Comparison of ENCODE assay signal across 8 cellular contexts in the genomic region with DNA sequence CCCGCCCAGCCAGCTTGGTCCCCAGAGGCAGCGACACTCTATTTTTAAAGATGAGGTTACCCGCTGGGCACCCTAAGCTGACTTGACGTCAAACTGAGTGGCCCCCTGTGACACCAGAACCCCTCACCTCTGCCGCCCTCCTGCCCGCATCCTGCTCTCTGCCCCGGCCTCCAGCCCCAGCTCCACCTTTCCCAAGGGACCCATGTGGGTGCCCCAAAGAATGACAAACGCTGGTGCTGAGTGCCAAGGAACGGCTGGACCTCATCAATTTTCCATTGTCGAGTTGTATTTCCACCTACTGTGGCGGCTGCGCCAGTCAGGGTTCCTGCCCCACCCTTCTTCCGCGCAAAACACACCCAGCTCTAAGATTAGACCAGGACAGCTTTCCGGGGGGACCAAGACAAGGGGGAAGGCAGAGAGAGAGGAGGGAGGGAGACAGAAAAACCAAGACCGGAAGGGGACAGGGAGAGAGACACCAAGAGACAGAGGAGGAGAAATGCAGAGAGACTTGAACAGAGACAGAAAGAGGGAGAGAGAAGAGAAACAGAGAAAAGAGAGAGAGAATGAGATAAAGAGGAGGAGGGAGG. TPM values are rescaled to one million over a fixed set of nuclear protein-coding genes. Genes with fewer than 3 reads are reported as not detected.
DNase-seq lines count a peak whose midpoint lies in the region; ATAC-seq and TF ChIP-seq lines count a peak whose summit lies in the region.

No MANE protein-coding gene starts in this region.

- ATAC-seq in activated CD8-positive, alpha-beta T cell treated with anti-CD3 and anti-CD28 coated beads, Interleukin-2, amount 10 ng/mL, durations not matched to agents 7 days and 5 days = peak; percentile 7
- ATAC-seq in GM18505 (IDR thresholded peaks at IDR 0.05; ENCODE audit: unreplicated experiment) (no peak), GM21576 (IDR thresholded peaks at IDR 0.05; ENCODE audit: unreplicated experiment) (no peak)

- H3K27ac Mint-ChIP-seq in activated CD8-positive, alpha-beta T cell treated with anti-CD3 and anti-CD28 coated beads, Interleukin-2, amount 10 ng/mL, durations not matched to agents 7 days and 5 days = peak overlapping the region; percentile 95

- peaks cover 0 to 2% of the 10 kb centered on the region in 2 donors for H3K27me3 ChIP-seq in stomach smooth muscle (ENCODE audit: control insufficient read depth in 1 of 2, insufficient read depth in 2 of 2, low read length in 2 of 2)

- H3K4me3 ChIP-seq in stomach smooth muscle (ENCODE audit: low read length in 2 of 2) = peak overlapping the region; percentile 63 to 71

- no peaks in the 10 kb centered on the region for H3K4me1 ChIP-seq in stomach smooth muscle (ENCODE audit: control insufficient read depth, insufficient read depth, low read length)

- no peaks in the 10 kb centered on the region for H3K9me3 ChIP-seq in stomach smooth muscle (ENCODE audit: control insufficient read depth in 2 of 2, low read length in 2 of 2)

- peaks cover 52% of the 10 kb centered on the region for H3K36me3 Mint-ChIP-seq in activated CD8-positive, alpha-beta T cell treated with anti-CD3 and anti-CD28 coated beads, Interleukin-2, amount 10 ng/mL, durations not matched to agents 7 days and 5 days (ENCODE audit: low read depth)

- H3K4me3 Mint-ChIP-seq in activated CD8-positive, alpha-beta T cell treated with anti-CD3 and anti-CD28 coated beads, Interleukin-2, amount 10 ng/mL, durations not matched to agents 7 days and 5 days = peak overlapping the region; percentile 92

- H3K9me3 Mint-ChIP-seq in activated CD8-positive, alpha-beta T cell treated with anti-CD3 and anti-CD28 coated beads, Interleukin-2, amount 10 ng/mL, durations not matched to agents 7 days and 5 days (ENCODE audit: insufficient read depth) = no peaks in the 10 kb centered on the region

- POLR2A ChIA-PET in activated CD8-positive, alpha-beta T cell treated with anti-CD3 and anti-CD28 coated beads, Interleukin-2, amount 10 ng/mL, durations not matched to agents 7 days and 5 days (lab: Charles Lee) = interaction anchor here (0.5 to 2.0 kb wide), 6 partner anchors 11 to 103 kb away, joined by 3 to 11 read pairs (median 4); no protein-coding TSS in a partner anchor

- H3K9ac ChIP-seq in stomach smooth muscle (ENCODE audit: low read length in 2 of 2) = peak overlapping the region in 1 of 2 donors; percentile 32

- CTCF ChIA-PET in activated CD8-positive, alpha-beta T cell treated with anti-CD3 and anti-CD28 coated beads, Interleukin-2, amount 10 ng/mL, durations not matched to agents 7 days and 5 days (lab: Charles Lee) = interaction anchor here (0.8 to 1.8 kb wide), 4 partner anchors 9 to 100 kb away, joined by 3 to 10 read pairs (median 4); no protein-coding TSS in a partner anchor

- DNase-seq in activated effector memory CD4-positive, alpha-beta T cell treated with anti-CD3 and anti-CD28 coated beads, Interleukin-2, amount 50 U/mL, for 16 hours = peak; percentile 69
- no peak for DNase-seq in activated effector memory CD4-positive, alpha-beta T cell treated with Interleukin-2 at 50 U/mL for 16 hours
- peak; percentile 30 for DNase-seq in activated CD8-positive, alpha-beta T cell treated with anti-CD3 and anti-CD28 coated beads, Interleukin-2, amount 10 ng/mL, durations not matched to agents 7 days and 5 days
- peak; percentile 26 for DNase-seq in hepatic stellate cell (ENCODE audit: low spot score)
- DNase-seq in glomerular visceral epithelial cell (ENCODE audit: extremely low spot score) = no peak

- H3K4me1 Mint-ChIP-seq in activated CD8-positive, alpha-beta T cell treated with anti-CD3 and anti-CD28 coated beads, Interleukin-2, amount 10 ng/mL, durations not matched to agents 7 days and 5 days (ENCODE audit: low read depth) = peaks cover 43% of the 10 kb centered on the region

- no peaks in the 10 kb centered on the region for H3K36me3 ChIP-seq in stomach smooth muscle (ENCODE audit: control insufficient read depth in 2 of 2, insufficient read depth in 2 of 2, low read length in 2 of 2)

- no peak overlapping the region for H3K27ac ChIP-seq in stomach smooth muscle (ENCODE audit: low read length)

- no peak for TF ChIP-seq POLR2A in GM18505 (IDR thresholded peaks at IDR 0.05; ENCODE audit: borderline replicate concordance, extremely low read depth, insufficient read depth, insufficient read length)

- no peaks in the 10 kb centered on the region for H3K27me3 Mint-ChIP-seq in activated CD8-positive, alpha-beta T cell treated with anti-CD3 and anti-CD28 coated beads, Interleukin-2, amount 10 ng/mL, durations not matched to agents 7 days and 5 days (ENCODE audit: low read depth)

RNA-seq across cellular contexts. Expression of gene PRKX, which starts 2.0 kb away (rescaled TPM):
- 100 to 1,000 TPM; 123 TPM for total RNA-seq in activated CD8-positive, alpha-beta T cell treated with anti-CD3 and anti-CD28 coated beads, Interleukin-2, amount 10 ng/mL, durations not matched to agents 7 days and 5 days

Comparison
In these comparisons a context has a peak if more than half of its experiments do, and no peak if none do; other contexts are left out.
1. DNase-seq: peak in activated effector memory CD4-positive, alpha-beta T cell treated with anti-CD3 and anti-CD28 coated beads, Interleukin-2, amount 50 U/mL, for 16 hours (single experiment), activated CD8-positive, alpha-beta T cell treated with anti-CD3 and anti-CD28 coated beads, Interleukin-2, amount 10 ng/mL, durations not matched to agents 7 days and 5 days (single experiment) and hepatic stellate cell (single experiment); none in activated effector memory CD4-positive, alpha-beta T cell treated with Interleukin-2 at 50 U/mL for 16 hours (single experiment) and glomerular visceral epithelial cell (single experiment).